1 cellular context compared by ENCODE assay signal in the genomic region with DNA sequence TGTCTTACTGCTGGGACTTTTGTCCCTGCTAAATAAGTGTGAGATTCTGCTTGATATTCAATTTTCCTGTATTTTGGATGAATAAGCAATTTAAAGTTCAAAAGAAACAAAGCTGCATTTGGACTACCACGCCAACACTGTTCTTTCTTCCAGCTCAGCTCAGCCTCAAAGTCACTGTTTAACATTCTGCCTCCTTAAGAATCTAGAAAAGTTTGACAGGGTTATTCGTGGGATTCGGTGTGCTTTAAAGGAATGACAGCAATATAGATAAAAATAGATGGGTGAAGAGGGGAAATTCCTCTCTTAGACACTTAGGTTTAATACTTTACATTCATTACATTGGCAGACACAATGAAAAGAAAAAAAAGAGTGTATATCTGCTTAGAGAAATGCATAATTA.
TF ChIP-seq lines count a peak whose summit lies in the region.

No MANE protein-coding gene starts in this region.

TF ChIP-seq in WTC11, 78 proteins besides CTCF, POLR2A, EP300 and RAD21 (continued from another document):
- TF ChIP-seq, protein P1, sequence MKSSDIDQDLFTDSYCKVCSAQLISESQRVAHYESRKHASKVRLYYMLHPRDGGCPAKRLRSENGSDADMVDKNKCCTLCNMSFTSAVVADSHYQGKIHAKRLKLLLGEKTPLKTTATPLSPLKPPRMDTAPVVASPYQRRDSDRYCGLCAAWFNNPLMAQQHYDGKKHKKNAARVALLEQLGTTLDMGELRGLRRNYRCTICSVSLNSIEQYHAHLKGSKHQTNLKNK (CRISPR knock-in tag; IDR thresholded peaks at IDR 0.05): no peak
- no peak for TF ChIP-seq SOX15 (CRISPR knock-in tag; IDR thresholded peaks at IDR 0.05)
- TF ChIP-seq TEAD4 (CRISPR knock-in tag; IDR thresholded peaks at IDR 0.05): no peak
- TF ChIP-seq, protein P2, sequence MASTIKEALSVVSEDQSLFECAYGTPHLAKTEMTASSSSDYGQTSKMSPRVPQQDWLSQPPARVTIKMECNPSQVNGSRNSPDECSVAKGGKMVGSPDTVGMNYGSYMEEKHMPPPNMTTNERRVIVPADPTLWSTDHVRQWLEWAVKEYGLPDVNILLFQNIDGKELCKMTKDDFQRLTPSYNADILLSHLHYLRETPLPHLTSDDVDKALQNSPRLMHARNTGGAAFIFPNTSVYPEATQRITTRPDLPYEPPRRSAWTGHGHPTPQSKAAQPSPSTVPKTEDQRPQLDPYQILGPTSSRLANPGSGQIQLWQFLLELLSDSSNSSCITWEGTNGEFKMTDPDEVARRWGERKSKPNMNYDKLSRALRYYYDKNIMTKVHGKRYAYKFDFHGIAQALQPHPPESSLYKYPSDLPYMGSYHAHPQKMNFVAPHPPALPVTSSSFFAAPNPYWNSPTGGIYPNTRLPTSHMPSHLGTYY (CRISPR knock-in tag; IDR thresholded peaks at IDR 0.05): no peak
